ENCODE assay signal across 31 cellular contexts in genomic region chr7:117706191-117706590, GRCh38.
DNase-seq lines count a peak whose midpoint lies in the region; ATAC-seq and TF ChIP-seq lines count a peak whose summit lies in the region.
"Had no signal": no experiment of that assay in that cellular context is flagged by ENCODE, and none has a peak within 500 bp of the region (broad histone marks: within the 10 kb centered on the region; RNA-seq: fewer than 3 reads in every experiment).

No MANE protein-coding gene starts in this region.

- no peaks in the 10 kb centered on the region for H3F3A ChIP-seq in MM.1S (ENCODE audit: insufficient read depth, low read length)

- no peak overlapping the region for H3K4me2 ChIP-seq in MM.1S (ENCODE audit: low read depth, low read length)

- no peak overlapping the region for H2AFZ ChIP-seq in MM.1S (ENCODE audit: low read length)
- H2AFZ ChIP-seq: GM23248 had no signal

- H3K27me3 ChIP-seq in MM.1S (replicated peaks; ENCODE audit: insufficient read depth, low read length), result no peaks in the 10 kb centered on the region
- H3K27me3 ChIP-seq: gastrocnemius medialis, Peyer's patch, sigmoid colon, uterus had no signal

- ATAC-seq in GM18867 (IDR thresholded peaks at IDR 0.05; ENCODE audit: unreplicated experiment) (peak; percentile 66), HG03139 (IDR thresholded peaks at IDR 0.05; ENCODE audit: unreplicated experiment) (peak; percentile 78), GM18873 (IDR thresholded peaks at IDR 0.05; ENCODE audit: low FRiP score, unreplicated experiment) (no peak), GM21381 (IDR thresholded peaks at IDR 0.05; ENCODE audit: unreplicated experiment) (no peak)
- ATAC-seq: activated CD8-positive, alpha-beta T cell treated with anti-CD3 and anti-CD28 coated beads for 36 hours; activated T-helper 17 cell treated with anti-CD3 and anti-CD28 coated beads, Interleukin-2, amount 50 U/mL, for 72 hours; gastrocnemius medialis; lower lobe of right lung; naive thymus-derived CD8-positive, alpha-beta T cell; psoas muscle; stimulated activated naive CD8-positive, alpha-beta T cell treated with anti-CD3 and anti-CD28 coated beads, Interleukin-15, amount 100 ng/mL, for 72 hours had no signal

- H3K27ac ChIP-seq in MM.1S (ENCODE audit: low read length), result no peak overlapping the region
- H3K27ac ChIP-seq: gastrocnemius medialis, GM23248, lower lobe of right lung, Peyer's patch, psoas muscle, sigmoid colon, uterus had no signal

- TF ChIP-seq CTCF in MM.1S (IDR thresholded peaks at IDR 0.05; ENCODE audit: low read length), result no peak

- no peaks in the 10 kb centered on the region for H3K9me3 ChIP-seq in MM.1S (replicated peaks; ENCODE audit: insufficient read depth, low read length)
- H3K9me3 ChIP-seq: gastrocnemius medialis, lower lobe of right lung, Peyer's patch, psoas muscle, sigmoid colon, uterus had no signal

- H3K4me1 ChIP-seq in MM.1S (ENCODE audit: low read length), result 0 out of 2 replicates have a peak, but pooled peaks cover 3% of the 10 kb centered on the region
- H3K4me1 ChIP-seq: gastrocnemius medialis, lower lobe of right lung, Peyer's patch, psoas muscle, sigmoid colon, uterus had no signal

- no peaks in the 10 kb centered on the region for H3K9me2 ChIP-seq in MM.1S (replicated peaks; ENCODE audit: insufficient read depth, low read length)

- no peaks in the 10 kb centered on the region for H3K79me2 ChIP-seq in MM.1S (ENCODE audit: low read length)

- no peak overlapping the region for H3K9ac ChIP-seq in MM.1S (ENCODE audit: low read length)
- H3K9ac ChIP-seq: GM23248 had no signal

- H3K4me3 ChIP-seq in MM.1S (ENCODE audit: low read length), result no peak overlapping the region
- H3K4me3 ChIP-seq: gastrocnemius medialis, GM23248, lower lobe of right lung, Peyer's patch, psoas muscle, sigmoid colon, uterus had no signal

- DNase-seq in MM.1S (peak; percentile 44), renal cortical epithelial cell (ENCODE audit: low read depth) (peak; percentile 69), SKM-1 treated with dmso at 0.1 percent for 144 hours (lab: John Stamatoyannopoulos, UW; ENCODE audit: unreplicated experiment) (no peak)
- DNase-seq: ACHN; activated CD8-positive, alpha-beta memory T cell treated with anti-CD3 and anti-CD28 coated beads, Interleukin-2, amount 50 U/mL, for 48 hours; activated CD8-positive, alpha-beta T cell treated with anti-CD3 and anti-CD28 coated beads for 36 hours; activated naive CD4-positive, alpha-beta T cell treated with anti-CD3 and anti-CD28 coated beads, Interleukin-2, amount 10 ng/mL, durations not matched to agents 7 days and 5 days; amniotic stem cell; cerebellar nuclear complex; dermis blood vessel endothelial cell; gastrocnemius medialis; GM23248; lower lobe of right lung; naive thymus-derived CD8-positive, alpha-beta T cell; NCI-H2107; NCI-H446; NCI-H748 treated with DMSO at 0.1 percent for 48 hours; occipital lobe; Peyer's patch; psoas muscle; SHP77; sigmoid colon; stimulated activated CD4-positive, alpha-beta T cell treated with anti-CD3 and anti-CD28 coated beads, Interleukin-12 subunit alpha, Interleukin-12 subunit beta, amount 100 ng/mL, for 4 hours; stimulated activated CD4-positive, alpha-beta T cell treated with anti-CD3 and anti-CD28 coated beads, Interleukin-2, amount 100 ng/mL, for 48 hours; stimulated activated naive CD8-positive, alpha-beta T cell treated with anti-CD3 and anti-CD28 coated beads, Interleukin-15, amount 100 ng/mL, for 72 hours; uterus had no signal

- no peaks in the 10 kb centered on the region for H3K36me3 ChIP-seq in MM.1S (replicated peaks; ENCODE audit: insufficient read depth, low read length)
- H3K36me3 ChIP-seq: gastrocnemius medialis, lower lobe of right lung, Peyer's patch, sigmoid colon, uterus had no signal

- no peaks in the 10 kb centered on the region for H4K20me1 ChIP-seq in MM.1S (ENCODE audit: insufficient read depth, low read length)

Comparison
In these comparisons a context has a peak if more than half of its experiments do, and no peak if none do; other contexts are left out.
1. ATAC-seq: peak in GM18867 (single experiment) and HG03139 (single experiment); none in GM18873 (single experiment) and GM21381 (single experiment).